In genomic region chr5:148820778-148821395, GRCh38 we compare ENCODE assay signal across 8 cellular contexts. TPM values are rescaled to one million over a fixed set of nuclear protein-coding genes. Genes with fewer than 3 reads are reported as not detected.
DNase-seq lines count a peak whose midpoint lies in the region; ATAC-seq and TF ChIP-seq lines count a peak whose summit lies in the region.

No MANE protein-coding gene starts in this region.

- no peak overlapping the region for H3K4me3 ChIP-seq in HAP-1
- no peak overlapping the region for H3K4me3 ChIP-seq in fibroblast of mammary gland (ENCODE audit: control insufficient read depth, low read depth, low read length)
- no peak overlapping the region for H3K4me3 ChIP-seq in thoracic aorta

- no peaks in the 10 kb centered on the region for H3K27me3 ChIP-seq in HAP-1 (ENCODE audit: low read depth)
- H3K27me3 ChIP-seq in thoracic aorta (replicated peaks; ENCODE audit: insufficient read depth): no peaks in the 10 kb centered on the region

- DNase-seq in ELR (ENCODE audit: low read depth) (peak; percentile 71), HAP-1 (ENCODE audit: low spot score in 2 of 2) (peak; percentile 7 to 31), RKO (ENCODE audit: low spot score) (peak; percentile 23), fibroblast of mammary gland (ENCODE audit: low read depth) (peak; percentile 56), thoracic aorta (ENCODE audit: low spot score) (no peak)
- DNase-seq in effector CD4-positive, alpha-beta T cell: no peak

- TF ChIP-seq CTCF in fibroblast of mammary gland (conservative IDR thresholded peaks at IDR 0.05; ENCODE audit: control insufficient read depth, insufficient read depth, low read depth, low read length) (peak; percentile 77), thoracic aorta (IDR thresholded peaks at IDR 0.05) (peak; percentile 42)

- H3K4me1 ChIP-seq in HAP-1 (no peaks in the 10 kb centered on the region; the same call in 1 of the 2 replicates), thoracic aorta (ENCODE audit: control insufficient read depth in 1 of 2, low read depth in 2 of 2) (peaks cover 0 to 5% of the 10 kb centered on the region in 2 donors)

- H3K36me3 ChIP-seq in HAP-1 (replicated peaks) (no peaks in the 10 kb centered on the region), thoracic aorta (no peaks in the 10 kb centered on the region)

- ATAC-seq in thoracic aorta (ENCODE audit: insufficient number of reproducible peaks, low FRiP score, low read depth) (no peak), HG03196 (IDR thresholded peaks at IDR 0.05; ENCODE audit: unreplicated experiment) (no peak), GM19328 (IDR thresholded peaks at IDR 0.05; ENCODE audit: unreplicated experiment) (no peak)

- H3K27ac ChIP-seq in thoracic aorta: no peak overlapping the region

- H3K9me3 ChIP-seq in HAP-1: no peaks in the 10 kb centered on the region
- no peaks in the 10 kb centered on the region for H3K9me3 ChIP-seq in thoracic aorta

- in situ Hi-C loops in HAP-1 (cut with MboI; ENCODE audit: low sequenced_read_pairs): no loop called here

RNA-seq across cellular contexts. Expression of gene ADRB2, which starts 5.5 kb away (rescaled TPM):
- 1 to 10 TPM; 2.8 to 3.7 TPM for total RNA-seq in thoracic aorta

Comparison
In these comparisons a context has a peak if more than half of its experiments do, and no peak if none do; other contexts are left out.
1. DNase-seq: peak in ELR (single experiment), HAP-1 (2 of 2), RKO (single experiment) and fibroblast of mammary gland (single experiment); none in thoracic aorta (single experiment) and effector CD4-positive, alpha-beta T cell (single experiment).